In genomic region chr2:3490191-3491158, GRCh38 we compare ENCODE assay signal across 1 cellular context.
TF ChIP-seq lines count a peak whose summit lies in the region.

No MANE protein-coding gene starts in this region.

TF ChIP-seq in GM23338, 12 proteins besides CTCF, POLR2A, EP300 and RAD21:
- TF ChIP-seq, protein P1, sequence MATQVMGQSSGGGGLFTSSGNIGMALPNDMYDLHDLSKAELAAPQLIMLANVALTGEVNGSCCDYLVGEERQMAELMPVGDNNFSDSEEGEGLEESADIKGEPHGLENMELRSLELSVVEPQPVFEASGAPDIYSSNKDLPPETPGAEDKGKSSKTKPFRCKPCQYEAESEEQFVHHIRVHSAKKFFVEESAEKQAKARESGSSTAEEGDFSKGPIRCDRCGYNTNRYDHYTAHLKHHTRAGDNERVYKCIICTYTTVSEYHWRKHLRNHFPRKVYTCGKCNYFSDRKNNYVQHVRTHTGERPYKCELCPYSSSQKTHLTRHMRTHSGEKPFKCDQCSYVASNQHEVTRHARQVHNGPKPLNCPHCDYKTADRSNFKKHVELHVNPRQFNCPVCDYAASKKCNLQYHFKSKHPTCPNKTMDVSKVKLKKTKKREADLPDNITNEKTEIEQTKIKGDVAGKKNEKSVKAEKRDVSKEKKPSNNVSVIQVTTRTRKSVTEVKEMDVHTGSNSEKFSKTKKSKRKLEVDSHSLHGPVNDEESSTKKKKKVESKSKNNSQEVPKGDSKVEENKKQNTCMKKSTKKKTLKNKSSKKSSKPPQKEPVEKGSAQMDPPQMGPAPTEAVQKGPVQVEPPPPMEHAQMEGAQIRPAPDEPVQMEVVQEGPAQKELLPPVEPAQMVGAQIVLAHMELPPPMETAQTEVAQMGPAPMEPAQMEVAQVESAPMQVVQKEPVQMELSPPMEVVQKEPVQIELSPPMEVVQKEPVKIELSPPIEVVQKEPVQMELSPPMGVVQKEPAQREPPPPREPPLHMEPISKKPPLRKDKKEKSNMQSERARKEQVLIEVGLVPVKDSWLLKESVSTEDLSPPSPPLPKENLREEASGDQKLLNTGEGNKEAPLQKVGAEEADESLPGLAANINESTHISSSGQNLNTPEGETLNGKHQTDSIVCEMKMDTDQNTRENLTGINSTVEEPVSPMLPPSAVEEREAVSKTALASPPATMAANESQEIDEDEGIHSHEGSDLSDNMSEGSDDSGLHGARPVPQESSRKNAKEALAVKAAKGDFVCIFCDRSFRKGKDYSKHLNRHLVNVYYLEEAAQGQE (IDR thresholded peaks at IDR 0.05; ENCODE audit: unreplicated experiment) = no peak
- TF ChIP-seq EZH2phosphoT487 (IDR thresholded peaks at IDR 0.05; ENCODE audit: unreplicated experiment) (no peak), CREB1 (CRISPR knock-in tag; IDR thresholded peaks at IDR 0.05; ENCODE audit: low read depth) (no peak), ZNF331 (CRISPR knock-in tag; IDR thresholded peaks at IDR 0.05; ENCODE audit: low read depth) (no peak)
